ENCODE assay signal across 8 cellular contexts in the genomic region with DNA sequence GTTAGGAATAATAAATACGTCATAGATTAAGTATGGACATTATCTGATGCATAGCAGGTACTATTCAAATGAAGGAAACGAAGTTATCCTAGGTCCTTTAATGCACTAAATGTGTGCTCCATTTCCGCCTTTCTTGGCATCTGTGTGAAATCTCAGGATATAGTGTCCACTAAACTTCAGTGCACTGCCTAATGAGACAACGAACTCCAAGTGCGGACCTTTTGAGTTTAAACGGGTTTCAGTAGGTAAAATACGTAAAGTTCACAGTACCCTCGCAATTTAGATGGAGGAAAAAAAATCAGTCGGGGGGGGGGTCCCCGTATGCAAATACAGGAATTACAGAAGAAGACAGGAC. TPM values are rescaled to one million over a fixed set of nuclear protein-coding genes. Genes with fewer than 3 reads are reported as not detected.
DNase-seq lines count a peak whose midpoint lies in the region; ATAC-seq lines count a peak whose summit lies in the region.

No MANE protein-coding gene starts in this region.

- DNase-seq in NCI-H146 (lab: John Stamatoyannopoulos, UW): peak; percentile 28
- DNase-seq in NCI-H146 treated with DMSO at 0.1 percent for 48 hours (lab: John Stamatoyannopoulos, UW; ENCODE audit: unreplicated experiment): no peak
- no peak for DNase-seq in Karpas-422
- DNase-seq in central memory CD8-positive, alpha-beta T cell (ENCODE audit: low spot score in 2 of 2): no peak
- no peak for DNase-seq in aorta
- DNase-seq in DMS114 treated with DMSO at 0.1 percent for 48 hours (lab: John Stamatoyannopoulos, UW; ENCODE audit: unreplicated experiment): no peak

- H3K36me3 Mint-ChIP-seq in central memory CD8-positive, alpha-beta T cell (ENCODE audit: insufficient read depth): peaks cover 26% of the 10 kb centered on the region

- peaks cover 31% of the 10 kb centered on the region for H3K4me1 Mint-ChIP-seq in central memory CD8-positive, alpha-beta T cell

- no peaks in the 10 kb centered on the region for H3K27me3 Mint-ChIP-seq in central memory CD8-positive, alpha-beta T cell

- H3K4me3 ChIP-seq in Karpas-422 (ENCODE audit: low read length): peak overlapping the region; percentile 95
- H3K4me3 ChIP-seq in mesodermal cell (ENCODE audit: extremely low read depth, insufficient read depth, low read length, poor library complexity, severe bottlenecking): peak overlapping the region; percentile 79
- H3K4me3 ChIP-seq in aorta (ENCODE audit: low read length in 2 of 2): peak overlapping the region; percentile 87 to 97

- H4K20me1 ChIP-seq in Karpas-422 (ENCODE audit: insufficient read depth, low read depth, low read length): no peaks in the 10 kb centered on the region

- peak overlapping the region; percentile 76 for H3K4me2 ChIP-seq in Karpas-422 (ENCODE audit: low read depth, low read length, poor library complexity, severe bottlenecking)

- H3K27me3 ChIP-seq in Karpas-422 (ENCODE audit: low read length) (no peaks in the 10 kb centered on the region), aorta (ENCODE audit: control insufficient read depth in 1 of 2, insufficient read depth in 2 of 2, low read length in 1 of 2) (no peaks in the 10 kb centered on the region)

- intact Hi-C loops in aorta (cut with DNase I): loop anchor here (10.0 kb wide), 2 partner anchors 96 to 294 kb away; no protein-coding TSS in a partner anchor

- H3K4me3 Mint-ChIP-seq in central memory CD8-positive, alpha-beta T cell: peak overlapping the region; percentile 93

- no peaks in the 10 kb centered on the region for H3K9me2 ChIP-seq in Karpas-422 (replicated peaks; ENCODE audit: insufficient read depth, low read length)

- H3K36me3 ChIP-seq in Karpas-422 (ENCODE audit: insufficient read depth, low read length): no peaks in the 10 kb centered on the region
- H3K36me3 ChIP-seq in mesodermal cell (ENCODE audit: control insufficient read depth, insufficient read depth, low read length): no peaks in the 10 kb centered on the region
- no peaks in the 10 kb centered on the region for H3K36me3 ChIP-seq in aorta (ENCODE audit: control insufficient read depth in 1 of 2, insufficient read depth in 2 of 2, low read length in 1 of 2)

- H3K79me2 ChIP-seq in Karpas-422 (ENCODE audit: low read length): peaks cover 42% of the 10 kb centered on the region

- H3K27ac ChIP-seq in Karpas-422 (ENCODE audit: low read length): peak overlapping the region; percentile 80
- H3K27ac ChIP-seq in mesodermal cell (ENCODE audit: low read depth, low read length, severe bottlenecking): peak overlapping the region; percentile 84
- H3K27ac ChIP-seq in aorta (ENCODE audit: low read depth in 1 of 2, low read length in 2 of 2): peak overlapping the region in 1 of 2 donors; percentile 53

- peak; percentile 0 for ATAC-seq in central memory CD8-positive, alpha-beta T cell (replicated peaks; ENCODE audit: extremely low read depth, poor library complexity, severe bottlenecking)
- ATAC-seq in aorta (ENCODE audit: low FRiP score) (peak; percentile 1), GM21423 (IDR thresholded peaks at IDR 0.05; ENCODE audit: unreplicated experiment) (no peak)

- peak overlapping the region; percentile 96 for H3K9ac ChIP-seq in Karpas-422 (ENCODE audit: low read length)

- no peaks in the 10 kb centered on the region for H3K9me3 Mint-ChIP-seq in central memory CD8-positive, alpha-beta T cell

- WGBS in mesodermal cell (ENCODE audit: insufficient coverage in 2 of 2), 2 experiments: 4 to 15% methylated on average over 3 to 7 of the region's 10 CpGs
- 1 to 2% methylated on average over 10 of the region's 10 CpGs for WGBS in aorta, 2 donors

- H3K9me3 ChIP-seq in Karpas-422 (ENCODE audit: low read length) (no peaks in the 10 kb centered on the region), mesodermal cell (ENCODE audit: control insufficient read depth, low read length) (no peaks in the 10 kb centered on the region), aorta (ENCODE audit: control insufficient read depth, low read length) (no peaks in the 10 kb centered on the region)

- H2AFZ ChIP-seq in Karpas-422 (ENCODE audit: low read length): peak overlapping the region; percentile 72; the same call in 1 of the 2 replicates

- peaks cover 30% of the 10 kb centered on the region for H3K4me1 ChIP-seq in Karpas-422 (ENCODE audit: low read length)
- H3K4me1 ChIP-seq in mesodermal cell (ENCODE audit: control insufficient read depth, insufficient read depth, low read length, poor library complexity, severe bottlenecking): no peaks in the 10 kb centered on the region
- H3K4me1 ChIP-seq in aorta (ENCODE audit: control insufficient read depth in 1 of 2, insufficient read depth in 2 of 2, low read length in 2 of 2): peaks cover 0 to 6% of the 10 kb centered on the region in 2 donors

- H3K27ac Mint-ChIP-seq in central memory CD8-positive, alpha-beta T cell (ENCODE audit: low read depth): peak overlapping the region; percentile 99

RNA-seq across cellular contexts. Expression of a gene that starts 0.8 kb away (rescaled TPM):
- total RNA-seq in Karpas-422 (2014; rRNA removed; shearing (Covaris generic); ENCODE audit: low replicate concordance): 34.6 and 57.0 TPM in 2 replicates
- polyA plus RNA-seq in mesodermal cell (2013, experiment 1 of 2): 4.9 TPM
- polyA plus RNA-seq in mesodermal cell (2013, experiment 2 of 2): 4.6 TPM
- total RNA-seq in aorta: 10 to 100 TPM; 16.0 to 23.8 TPM
- polyA plus RNA-seq in aorta: 1 to 10 TPM in 1 of 2 donors, under 1 TPM in 1; 0.74 to 1.4 TPM
